14 cellular contexts compared by ENCODE assay signal in genomic region chr22:49951678-49951985, GRCh38. TPM values are rescaled to one million over a fixed set of nuclear protein-coding genes. Genes with fewer than 3 reads are reported as not detected.
DNase-seq lines count a peak whose midpoint lies in the region; ATAC-seq and TF ChIP-seq lines count a peak whose summit lies in the region.
"Had no signal": no experiment of that assay in that cellular context is flagged by ENCODE, and none has a peak within 500 bp of the region (broad histone marks: within the 10 kb centered on the region; RNA-seq: fewer than 3 reads in every experiment).

No MANE protein-coding gene starts in this region.

- no peaks in the 10 kb centered on the region for H3K9me3 Mint-ChIP-seq in dendritic cell treated with granulocyte-macrophage colony-stimulating factor and Interleukin-4, amounts not matched to agents 40 ng/mL and 50 ng/mL, for 4 days
- H3K9me3 Mint-ChIP-seq in type B pancreatic cell = no peaks in the 10 kb centered on the region
- H3K9me3 Mint-ChIP-seq: activated B cell treated with CpG ODN at 0.5 μM for 24 hours; activated naive CD8-positive, alpha-beta T cell treated with anti-CD3 and anti-CD28 coated beads, Interleukin-2, amount 10 ng/mL, durations not matched to agents 7 days and 5 days; CD8-positive, alpha-beta T cell; stimulated activated effector memory CD8-positive, alpha-beta T cell treated with anti-CD3 and anti-CD28 coated beads, Interleukin-12 subunit alpha, Interleukin-12 subunit beta, amount 100 ng/mL, for 72 hours had no signal

- peaks cover 1% of the 10 kb centered on the region for H3K27me3 Mint-ChIP-seq in dendritic cell treated with granulocyte-macrophage colony-stimulating factor and Interleukin-4, amounts not matched to agents 40 ng/mL and 50 ng/mL, for 4 days
- H3K27me3 Mint-ChIP-seq in type B pancreatic cell = no peaks in the 10 kb centered on the region
- H3K27me3 Mint-ChIP-seq: activated B cell treated with CpG ODN at 0.5 μM for 24 hours; activated naive CD8-positive, alpha-beta T cell treated with anti-CD3 and anti-CD28 coated beads, Interleukin-2, amount 10 ng/mL, durations not matched to agents 7 days and 5 days had no signal

- intact Hi-C loops in dendritic cell treated with granulocyte-macrophage colony-stimulating factor and Interleukin-4, amounts not matched to agents 40 ng/mL and 50 ng/mL, for 4 days (cut with micrococcal nuclease) = no loop called here

- H3K36me3 Mint-ChIP-seq in dendritic cell treated with granulocyte-macrophage colony-stimulating factor and Interleukin-4, amounts not matched to agents 40 ng/mL and 50 ng/mL, for 4 days (ENCODE audit: low read depth) = no peaks in the 10 kb centered on the region
- no peaks in the 10 kb centered on the region for H3K36me3 Mint-ChIP-seq in type B pancreatic cell
- H3K36me3 Mint-ChIP-seq: activated naive CD8-positive, alpha-beta T cell treated with anti-CD3 and anti-CD28 coated beads, Interleukin-2, amount 10 ng/mL, durations not matched to agents 7 days and 5 days; CD8-positive, alpha-beta T cell; stimulated activated effector memory CD8-positive, alpha-beta T cell treated with anti-CD3 and anti-CD28 coated beads, Interleukin-12 subunit alpha, Interleukin-12 subunit beta, amount 100 ng/mL, for 72 hours had no signal

- peak overlapping the region; percentile 17 for H3K9ac ChIP-seq in NT2/D1 (ENCODE audit: insufficient read length, low read depth)
- H3K9ac ChIP-seq in mucosa of stomach (ENCODE audit: low read length) = peak overlapping the region; percentile 80

- H3K4me3 ChIP-seq in NT2/D1 (ENCODE audit: insufficient read length, low read depth) (no peak overlapping the region), mucosa of stomach (ENCODE audit: low read length) (no peak overlapping the region), WERI-Rb-1 (ENCODE audit: low read depth, low read length) (no peak overlapping the region)

- ATAC-seq in omental fat pad (ENCODE audit: low FRiP score) = no peak
- ATAC-seq: CD8-positive, alpha-beta T cell; stimulated activated effector memory CD8-positive, alpha-beta T cell treated with anti-CD3 and anti-CD28 coated beads, Interleukin-12 subunit alpha, Interleukin-12 subunit beta, amount 100 ng/mL, for 72 hours had no signal

- H3K27me3 ChIP-seq in NT2/D1 (ENCODE audit: insufficient read depth, insufficient read length) = no peaks in the 10 kb centered on the region
- H3K27me3 ChIP-seq in mucosa of stomach (ENCODE audit: control insufficient read depth, insufficient read depth, low read length) = no peaks in the 10 kb centered on the region
- no peaks in the 10 kb centered on the region for H3K27me3 ChIP-seq in WERI-Rb-1 (ENCODE audit: insufficient read depth, low read depth, severe bottlenecking)

- DNase-seq in NT2/D1 (ENCODE audit: low read depth, low spot score) (no peak), type B pancreatic cell (ENCODE audit: extremely low spot score, unreplicated experiment) (no peak), omental fat pad (ENCODE audit: low spot score) (no peak), NCI-H82 (lab: John Stamatoyannopoulos, UW) (no peak), WERI-Rb-1 (no peak)
- DNase-seq: activated B cell treated with CpG ODN at 0.5 μM for 24 hours; activated naive CD8-positive, alpha-beta T cell treated with anti-CD3 and anti-CD28 coated beads, Interleukin-2, amount 10 ng/mL, durations not matched to agents 7 days and 5 days; NCI-H187; NCI-H524 treated with DMSO at 0.1 percent for 48 hours; stimulated activated CD4-positive, alpha-beta T cell treated with anti-CD3 and anti-CD28 coated beads, Interleukin-2, amount 100 ng/mL, for 24 hours had no signal

- H3K4me3 Mint-ChIP-seq in dendritic cell treated with granulocyte-macrophage colony-stimulating factor and Interleukin-4, amounts not matched to agents 40 ng/mL and 50 ng/mL, for 4 days = no peak overlapping the region
- H3K4me3 Mint-ChIP-seq in type B pancreatic cell = no peak overlapping the region
- H3K4me3 Mint-ChIP-seq: activated B cell treated with CpG ODN at 0.5 μM for 24 hours; activated naive CD8-positive, alpha-beta T cell treated with anti-CD3 and anti-CD28 coated beads, Interleukin-2, amount 10 ng/mL, durations not matched to agents 7 days and 5 days; CD8-positive, alpha-beta T cell; stimulated activated effector memory CD8-positive, alpha-beta T cell treated with anti-CD3 and anti-CD28 coated beads, Interleukin-12 subunit alpha, Interleukin-12 subunit beta, amount 100 ng/mL, for 72 hours had no signal

- no peak for TF ChIP-seq CTCF in type B pancreatic cell (conservative IDR thresholded peaks at IDR 0.05)
- TF ChIP-seq CTCF in omental fat pad (IDR thresholded peaks at IDR 0.05) = no peak
- no peak for TF ChIP-seq CTCF in WERI-Rb-1 (IDR thresholded peaks at IDR 0.05; ENCODE audit: low read depth, low read length)

- H3K9me3 ChIP-seq in NT2/D1 (ENCODE audit: insufficient read depth, low read length) (no peaks in the 10 kb centered on the region), mucosa of stomach (ENCODE audit: control insufficient read depth, low read length) (no peaks in the 10 kb centered on the region), WERI-Rb-1 (ENCODE audit: severe bottlenecking) (no peaks in the 10 kb centered on the region)

- H3K36me3 ChIP-seq in NT2/D1 (ENCODE audit: insufficient read depth, insufficient read length, low read length) (no peaks in the 10 kb centered on the region), mucosa of stomach (ENCODE audit: control insufficient read depth, insufficient read depth, low read length) (no peaks in the 10 kb centered on the region), WERI-Rb-1 (no peaks in the 10 kb centered on the region)

- peak overlapping the region; percentile 86 for H3K27ac Mint-ChIP-seq in dendritic cell treated with granulocyte-macrophage colony-stimulating factor and Interleukin-4, amounts not matched to agents 40 ng/mL and 50 ng/mL, for 4 days
- H3K27ac Mint-ChIP-seq in type B pancreatic cell = peak overlapping the region; percentile 94
- H3K27ac Mint-ChIP-seq: activated B cell treated with CpG ODN at 0.5 μM for 24 hours; activated naive CD8-positive, alpha-beta T cell treated with anti-CD3 and anti-CD28 coated beads, Interleukin-2, amount 10 ng/mL, durations not matched to agents 7 days and 5 days; CD8-positive, alpha-beta T cell; stimulated activated effector memory CD8-positive, alpha-beta T cell treated with anti-CD3 and anti-CD28 coated beads, Interleukin-12 subunit alpha, Interleukin-12 subunit beta, amount 100 ng/mL, for 72 hours had no signal

- H3K4me1 ChIP-seq in NT2/D1 (ENCODE audit: insufficient read depth, insufficient read length) (peaks cover 33% of the 10 kb centered on the region), mucosa of stomach (ENCODE audit: control insufficient read depth, insufficient read depth, low read length) (peaks cover 78% of the 10 kb centered on the region)

- H3K27ac ChIP-seq in WERI-Rb-1 = no peak overlapping the region

- peaks cover 80% of the 10 kb centered on the region for H3K4me1 Mint-ChIP-seq in dendritic cell treated with granulocyte-macrophage colony-stimulating factor and Interleukin-4, amounts not matched to agents 40 ng/mL and 50 ng/mL, for 4 days (ENCODE audit: low read depth)
- H3K4me1 Mint-ChIP-seq in type B pancreatic cell (ENCODE audit: unreplicated experiment) = peaks cover 10% of the 10 kb centered on the region
- H3K4me1 Mint-ChIP-seq: activated B cell treated with CpG ODN at 0.5 μM for 24 hours; activated naive CD8-positive, alpha-beta T cell treated with anti-CD3 and anti-CD28 coated beads, Interleukin-2, amount 10 ng/mL, durations not matched to agents 7 days and 5 days; stimulated activated effector memory CD8-positive, alpha-beta T cell treated with anti-CD3 and anti-CD28 coated beads, Interleukin-12 subunit alpha, Interleukin-12 subunit beta, amount 100 ng/mL, for 72 hours had no signal

RNA-seq across cellular contexts. Expression of gene PIM3, which starts 8.9 kb away (rescaled TPM):
- total RNA-seq in type B pancreatic cell (ENCODE audit: low replicate concordance) = 36.7 and 58.6 TPM in 2 replicates
- total RNA-seq in omental fat pad = 100 to 1,000 TPM in 2 of 4 donors, 10 to 100 TPM in 2; 92.2 to 174 (median 114) TPM

RNA-seq across cellular contexts. Expression of gene CRELD2, which starts 33.2 kb away (rescaled TPM):
- total RNA-seq in type B pancreatic cell (ENCODE audit: low replicate concordance) (45.2 and 55.8 TPM in 2 replicates), omental fat pad (10 to 100 TPM; 30.8 to 52.4 (median 39.8) TPM)

RNA-seq across cellular contexts. Expression of gene ALG12, which starts 33.4 kb away (rescaled TPM):
- total RNA-seq in type B pancreatic cell (ENCODE audit: low replicate concordance) (30.0 and 37.6 TPM in 2 replicates), omental fat pad (10 to 100 TPM; 11.7 to 21.8 (median 13.0) TPM)
